In genomic region chr13:98582947-98583346, GRCh38 we compare ENCODE assay signal across 25 cellular contexts. TPM values are rescaled to one million over a fixed set of nuclear protein-coding genes. Genes with fewer than 3 reads are reported as not detected.
DNase-seq lines count a peak whose midpoint lies in the region; ATAC-seq, FAIRE-seq and TF ChIP-seq lines count a peak whose summit lies in the region.
"Had no signal": no experiment of that assay in that cellular context is flagged by ENCODE, and none has a peak within 500 bp of the region (broad histone marks: within the 10 kb centered on the region; RNA-seq: fewer than 3 reads in every experiment).

No MANE protein-coding gene starts in this region.

- no peak overlapping the region for H3K4me2 ChIP-seq in astrocyte (ENCODE audit: low read length)

- no peak overlapping the region for H2AFZ ChIP-seq in astrocyte (ENCODE audit: low read depth, low read length)

- no peaks in the 10 kb centered on the region for H3K27me3 Mint-ChIP-seq in astrocyte (ENCODE audit: low read depth, unreplicated experiment)
- H3K27me3 Mint-ChIP-seq: activated naive CD8-positive, alpha-beta T cell treated with anti-CD3 and anti-CD28 coated beads, Interleukin-2, amount 10 ng/mL, durations not matched to agents 7 days and 5 days; B cell had no signal

- H3K9me3 Mint-ChIP-seq in astrocyte (ENCODE audit: unreplicated experiment): no peaks in the 10 kb centered on the region
- H3K9me3 Mint-ChIP-seq: activated naive CD8-positive, alpha-beta T cell treated with anti-CD3 and anti-CD28 coated beads, Interleukin-2, amount 10 ng/mL, durations not matched to agents 7 days and 5 days had no signal

- no peak overlapping the region for H3K27ac ChIP-seq in HEK293 (ENCODE audit: extremely low read depth, low read depth, low read length)
- H3K27ac ChIP-seq in astrocyte (ENCODE audit: low read depth, low read length): no peak overlapping the region
- peak overlapping the region; percentile 75 for H3K27ac ChIP-seq in foreskin keratinocyte
- no peak overlapping the region for H3K27ac ChIP-seq in prostate gland
- peak overlapping the region in 1 of 2 donors; percentile 35 for H3K27ac ChIP-seq in tibial artery
- H3K27ac ChIP-seq: heart right ventricle, neutrophil, stomach, VCaP had no signal

- no peak for DNase-seq in astrocyte (ENCODE audit: low read depth)
- DNase-seq in foreskin keratinocyte: peak; percentile 93 to 97
- peak; percentile 21 for DNase-seq in prostate gland (ENCODE audit: low spot score)
- no peak for DNase-seq in cardiac septum (ENCODE audit: low spot score)
- DNase-seq in NCI-H510A (lab: John Stamatoyannopoulos, UW): no peak
- DNase-seq in tibial artery: no peak
- DNase-seq: activated CD4-positive, alpha-beta T cell treated with anti-CD3 and anti-CD28 coated beads for 4 hours; activated CD8-positive, alpha-beta memory T cell treated with anti-CD3 and anti-CD28 coated beads for 24 hours; activated gamma-delta T cell; activated naive CD8-positive, alpha-beta T cell treated with anti-CD3 and anti-CD28 coated beads, Interleukin-2, amount 10 ng/mL, durations not matched to agents 7 days and 5 days; DMS53; HCEC 1CT; heart right ventricle; NCI-H1048; NCI-H187 treated with DMSO at 0.1 percent for 48 hours; NCI-H524 treated with DMSO at 0.1 percent for 48 hours; stomach had no signal

- peaks cover 28% of the 10 kb centered on the region for H3K4me1 Mint-ChIP-seq in astrocyte (ENCODE audit: low read depth, unreplicated experiment)
- H3K4me1 Mint-ChIP-seq: B cell had no signal

- no peaks in the 10 kb centered on the region for H3K9me3 ChIP-seq in HEK293 (ENCODE audit: control insufficient read depth, insufficient read depth, low read depth, low read length)
- no peaks in the 10 kb centered on the region for H3K9me3 ChIP-seq in astrocyte (ENCODE audit: insufficient read depth, low read depth, low read length)
- no peaks in the 10 kb centered on the region for H3K9me3 ChIP-seq in prostate gland
- H3K9me3 ChIP-seq in tibial artery: no peaks in the 10 kb centered on the region
- H3K9me3 ChIP-seq: heart right ventricle, neutrophil, stomach, tibial nerve had no signal

- TF ChIP-seq CTCF in HEK293 (tag by site-specific recombination; IDR thresholded peaks at IDR 0.05) (no peak), astrocyte (IDR thresholded peaks at IDR 0.05; ENCODE audit: insufficient read depth, low read depth, low read length) (no peak), foreskin keratinocyte (conservative IDR thresholded peaks at IDR 0.05) (no peak), prostate gland (IDR thresholded peaks at IDR 0.05) (no peak), tibial artery (IDR thresholded peaks at IDR 0.05) (no peak)

- peaks cover 2% of the 10 kb centered on the region for H3K36me3 Mint-ChIP-seq in astrocyte (ENCODE audit: low read depth, unreplicated experiment)

- no peaks in the 10 kb centered on the region for H3K27me3 ChIP-seq in astrocyte (ENCODE audit: insufficient read depth, low read length)
- H3K27me3 ChIP-seq in foreskin keratinocyte: no peaks in the 10 kb centered on the region
- H3K27me3 ChIP-seq in prostate gland (replicated peaks; ENCODE audit: insufficient read depth): no peaks in the 10 kb centered on the region
- H3K27me3 ChIP-seq in tibial artery: no peaks in the 10 kb centered on the region
- H3K27me3 ChIP-seq: heart right ventricle, neutrophil, stomach, tibial nerve had no signal

- intact Hi-C loops in prostate gland (cut with DNase I) (no loop called here), cardiac septum (cut with DNase I) (no loop called here), tibial artery (cut with DNase I; ENCODE audit: low total_unique reads) (loop anchor here (10.0 kb wide), 2 partner anchors 72 to 138 kb away; no protein-coding TSS in a partner anchor)

- H3K4me3 ChIP-seq in HEK293 (ENCODE audit: low read depth, low read length) (no peak overlapping the region), astrocyte (ENCODE audit: insufficient read depth, low read depth, low read length) (no peak overlapping the region), prostate gland (no peak overlapping the region), tibial artery (no peak overlapping the region)
- H3K4me3 ChIP-seq: heart right ventricle, stomach, tibial nerve had no signal

- no peak for TF ChIP-seq POLR2A in prostate gland (IDR thresholded peaks at IDR 0.05)

- CTCF ChIA-PET in HEK293 (lab: Yijun Ruan, JAX): interaction anchor here (0.9 to 2.6 kb wide), 5 partner anchors 26 to 138 kb away, joined by 3 to 13 read pairs (median 4); no protein-coding TSS in a partner anchor

- H3K9ac ChIP-seq in astrocyte (ENCODE audit: low read length): no peak overlapping the region

- H3K36me3 ChIP-seq in HEK293 (ENCODE audit: control insufficient read depth in 2 of 2, insufficient read depth in 1 of 2, low read length in 2 of 2) (no peaks in the 10 kb centered on the region), astrocyte (ENCODE audit: insufficient read depth, low read length) (no peaks in the 10 kb centered on the region), prostate gland (no peaks in the 10 kb centered on the region), tibial artery (no peaks in the 10 kb centered on the region)
- H3K36me3 ChIP-seq: heart right ventricle, neutrophil, stomach, tibial nerve had no signal

- peak overlapping the region; percentile 16 for H3K27ac Mint-ChIP-seq in astrocyte (ENCODE audit: unreplicated experiment)
- H3K27ac Mint-ChIP-seq: activated naive CD8-positive, alpha-beta T cell treated with anti-CD3 and anti-CD28 coated beads, Interleukin-2, amount 10 ng/mL, durations not matched to agents 7 days and 5 days; B cell had no signal

- FAIRE-seq in astrocyte (lab: Jason Lieb, UNC): no peak
- FAIRE-seq: G401.6 had no signal

- POLR2A ChIA-PET in HEK293 (lab: Yijun Ruan, JAX): interaction anchor here (0.8 kb wide), 1 partner anchor 17 kb away, joined by 3 read pairs; no protein-coding TSS in a partner anchor

- no peaks in the 10 kb centered on the region for H3K79me2 ChIP-seq in astrocyte (ENCODE audit: insufficient read depth, low read length)

- peak overlapping the region; percentile 22 for H3K4me3 Mint-ChIP-seq in astrocyte (ENCODE audit: unreplicated experiment)
- H3K4me3 Mint-ChIP-seq: activated naive CD8-positive, alpha-beta T cell treated with anti-CD3 and anti-CD28 coated beads, Interleukin-2, amount 10 ng/mL, durations not matched to agents 7 days and 5 days; B cell had no signal

- 45% methylated on average over 6 of the region's 6 CpGs for WGBS in prostate gland

- no peaks in the 10 kb centered on the region for H4K20me1 ChIP-seq in astrocyte (ENCODE audit: insufficient read depth, low read length)

- ATAC-seq in foreskin keratinocyte (peak; percentile 75), HG03045 (IDR thresholded peaks at IDR 0.05; ENCODE audit: unreplicated experiment) (no peak)
- ATAC-seq: heart right ventricle, Right ventricle myocardium inferior had no signal

- H3K4me1 ChIP-seq in HEK293 (ENCODE audit: control insufficient read depth, insufficient read depth, low read length) (0 out of 2 replicates have a peak, but pooled peaks cover 5% of the 10 kb centered on the region), astrocyte (ENCODE audit: insufficient read depth, low read length) (peaks cover 23% of the 10 kb centered on the region), foreskin keratinocyte (peaks cover 32% of the 10 kb centered on the region), prostate gland (replicated peaks) (no peaks in the 10 kb centered on the region), tibial artery (peaks cover 0 to 38% (median 19%) of the 10 kb centered on the region in 4 donors)

TF ChIP-seq in HEK293, 187 proteins besides CTCF, POLR2A, EP300 and RAD21:
- TF ChIP-seq PRDM10 (tag by site-specific recombination; IDR thresholded peaks at IDR 0.05) (peak; percentile 53), ZNF157 (tag by site-specific recombination; IDR thresholded peaks at IDR 0.05) (no peak)
TF ChIP-seq in HEK293: peak in this region for 1.

RNA-seq across cellular contexts. Expression of gene STK24, which starts 6.0 kb away (rescaled TPM):
- total RNA-seq in astrocyte (86.2 and 96.1 TPM in 2 replicates), foreskin keratinocyte (123 and 130 TPM in 2 replicates), prostate gland (100 to 1,000 TPM in 1 of 2 donors, 10 to 100 TPM in 1; 80.5 to 187 TPM), cardiac septum (63.5 TPM)
- polyA plus RNA-seq in foreskin keratinocyte: 93.2 and 103 TPM in 2 replicates

Comparison
In these comparisons a context has a peak if more than half of its experiments do, and no peak if none do; other contexts are left out.
1. DNase-seq: peak in foreskin keratinocyte (2 of 2) and prostate gland (single experiment); none in astrocyte (single experiment), cardiac septum (single experiment), NCI-H510A (single experiment) and tibial artery (0 of 2).